28 cellular contexts compared by ENCODE assay signal in genomic region chr13:83008496-83008895, GRCh38.
"Had no signal": no experiment of that assay in that cellular context is flagged by ENCODE, and none has a peak within 500 bp of the region (broad histone marks: within the 10 kb centered on the region; RNA-seq: fewer than 3 reads in every experiment).

No MANE protein-coding gene starts in this region.

- H3K4me1 ChIP-seq: stomach, suprapubic skin, testis, thyroid gland, tibial nerve, transverse colon, upper lobe of left lung, upper lobe of right lung, uterus, vagina had no signal

- H3K4me3 Mint-ChIP-seq: stimulated activated effector memory CD8-positive, alpha-beta T cell treated with anti-CD3 and anti-CD28 coated beads, Interleukin-12 subunit alpha, Interleukin-12 subunit beta, amount 100 ng/mL, for 72 hours; stimulated activated memory B cell treated with anti-CD40 and anti-IgM and Interleukin-4, amounts not matched to agents 10 μg/mL and 1 μg/mL and 100 μg/mL, for 72 hours; stimulated activated naive B cell treated with anti-CD40 and anti-IgM and Interleukin-4, amounts not matched to agents 10 μg/mL and 1 μg/mL and 100 μg/mL, for 72 hours; stimulated activated naive CD8-positive, alpha-beta T cell treated with anti-CD3 and anti-CD28 coated beads, Interleukin-15, amount 100 ng/mL, for 72 hours; stimulated activated naive CD8-positive, alpha-beta T cell treated with anti-CD3 and anti-CD28 coated beads, Interleukin-15, Interleukin-2, amounts not matched to agents 100 ng/mL and 50 ng/mL, for 24 hours; type B pancreatic cell had no signal

- H3K27ac Mint-ChIP-seq: stimulated activated effector memory CD8-positive, alpha-beta T cell treated with anti-CD3 and anti-CD28 coated beads, Interleukin-12 subunit alpha, Interleukin-12 subunit beta, amount 100 ng/mL, for 72 hours; stimulated activated memory B cell treated with anti-CD40 and anti-IgM and Interleukin-4, amounts not matched to agents 10 μg/mL and 1 μg/mL and 100 μg/mL, for 72 hours; stimulated activated naive B cell treated with anti-CD40 and anti-IgM and Interleukin-4, amounts not matched to agents 10 μg/mL and 1 μg/mL and 100 μg/mL, for 72 hours; stimulated activated naive CD8-positive, alpha-beta T cell treated with anti-CD3 and anti-CD28 coated beads, Interleukin-15, amount 100 ng/mL, for 72 hours; stimulated activated naive CD8-positive, alpha-beta T cell treated with anti-CD3 and anti-CD28 coated beads, Interleukin-15, Interleukin-2, amounts not matched to agents 100 ng/mL and 50 ng/mL, for 24 hours; type B pancreatic cell had no signal

- DNase-seq: stimulated activated CD4-positive, alpha-beta T cell treated with anti-CD3 and anti-CD28 coated beads, Interleukin-2, amount 100 ng/mL, for 48 hours; stimulated activated CD4-positive, alpha-beta T cell treated with anti-CD3 and anti-CD28 coated beads, Interleukin-4, amount 100 ng/mL, for 1 hour; stimulated activated CD4-positive, alpha-beta T cell treated with anti-CD3 and anti-CD28 coated beads, Interleukin-4, amount 100 ng/mL, for 24 hours; stimulated activated CD4-positive, alpha-beta T cell treated with anti-CD3 and anti-CD28 coated beads, Interleukin-4, amount 100 ng/mL, for 4 hours; stimulated activated CD8-positive, alpha-beta memory T cell treated with anti-CD3 and anti-CD28 coated beads, Interleukin-4, amount 100 ng/mL, for 48 hours; stimulated activated naive B cell treated with anti-CD40 and anti-IgM and Interleukin-4, amounts not matched to agents 10 μg/mL and 1 μg/mL and 100 μg/mL, for 72 hours; stimulated activated naive CD4-positive, alpha-beta T cell; stimulated activated naive CD4-positive, alpha-beta T cell treated with Interleukin-2 at 50 U/mL for 16 hours; stimulated activated naive CD8-positive, alpha-beta T cell treated with anti-CD3 and anti-CD28 coated beads, Interleukin-15, amount 100 ng/mL, for 72 hours; stimulated activated naive CD8-positive, alpha-beta T cell treated with anti-CD3 and anti-CD28 coated beads, Interleukin-15, Interleukin-2, amounts not matched to agents 100 U/mL and 50 U/mL, for 24 hours; stomach; substantia nigra; testis; thyroid gland; tibial artery; transverse colon; trophoblast cell; upper lobe of left lung; upper lobe of right lung; uterus had no signal

- H3K27me3 ChIP-seq: stomach, suprapubic skin, testis, thyroid gland, tibial artery, tibial nerve, transverse colon, upper lobe of left lung, upper lobe of right lung, uterus, vagina had no signal

- H3K36me3 Mint-ChIP-seq: stimulated activated effector memory CD8-positive, alpha-beta T cell treated with anti-CD3 and anti-CD28 coated beads, Interleukin-12 subunit alpha, Interleukin-12 subunit beta, amount 100 ng/mL, for 72 hours; stimulated activated memory B cell treated with anti-CD40 and anti-IgM and Interleukin-4, amounts not matched to agents 10 μg/mL and 1 μg/mL and 100 μg/mL, for 72 hours; stimulated activated naive B cell treated with anti-CD40 and anti-IgM and Interleukin-4, amounts not matched to agents 10 μg/mL and 1 μg/mL and 100 μg/mL, for 72 hours; type B pancreatic cell had no signal

- H3K9me3 ChIP-seq: suprapubic skin, testis, thoracic aorta, thyroid gland, tibial artery, tibial nerve, transverse colon, upper lobe of left lung, upper lobe of right lung, uterus, vagina had no signal

- H3K4me1 Mint-ChIP-seq: stimulated activated effector memory CD8-positive, alpha-beta T cell treated with anti-CD3 and anti-CD28 coated beads, Interleukin-12 subunit alpha, Interleukin-12 subunit beta, amount 100 ng/mL, for 72 hours; stimulated activated memory B cell treated with anti-CD40 and anti-IgM and Interleukin-4, amounts not matched to agents 10 μg/mL and 1 μg/mL and 100 μg/mL, for 72 hours; stimulated activated naive B cell treated with anti-CD40 and anti-IgM and Interleukin-4, amounts not matched to agents 10 μg/mL and 1 μg/mL and 100 μg/mL, for 72 hours; stimulated activated naive CD8-positive, alpha-beta T cell treated with anti-CD3 and anti-CD28 coated beads, Interleukin-15, amount 100 ng/mL, for 72 hours had no signal

- H3K27ac ChIP-seq: stomach, suprapubic skin, testis, thoracic aorta, thyroid gland, tibial artery, tibial nerve, transverse colon, upper lobe of left lung, upper lobe of right lung, uterus, vagina had no signal

- H3K36me3 ChIP-seq: stomach, suprapubic skin, thoracic aorta, thyroid gland, tibial artery, tibial nerve, transverse colon, upper lobe of left lung, upper lobe of right lung, uterus had no signal

- H3K4me3 ChIP-seq: stomach, suprapubic skin, testis, thoracic aorta, thyroid gland, tibial artery, tibial nerve, transverse colon, upper lobe of left lung, upper lobe of right lung, uterus, vagina had no signal

- H3K27me3 Mint-ChIP-seq: stimulated activated memory B cell treated with anti-CD40 and anti-IgM and Interleukin-4, amounts not matched to agents 10 μg/mL and 1 μg/mL and 100 μg/mL, for 72 hours; stimulated activated naive B cell treated with anti-CD40 and anti-IgM and Interleukin-4, amounts not matched to agents 10 μg/mL and 1 μg/mL and 100 μg/mL, for 72 hours; stimulated activated naive CD8-positive, alpha-beta T cell treated with anti-CD3 and anti-CD28 coated beads, Interleukin-15, amount 100 ng/mL, for 72 hours; stimulated activated naive CD8-positive, alpha-beta T cell treated with anti-CD3 and anti-CD28 coated beads, Interleukin-15, Interleukin-2, amounts not matched to agents 100 ng/mL and 50 ng/mL, for 24 hours; type B pancreatic cell had no signal
